Comparison of ENCODE assay signal across 1 cellular context in the genomic region with DNA sequence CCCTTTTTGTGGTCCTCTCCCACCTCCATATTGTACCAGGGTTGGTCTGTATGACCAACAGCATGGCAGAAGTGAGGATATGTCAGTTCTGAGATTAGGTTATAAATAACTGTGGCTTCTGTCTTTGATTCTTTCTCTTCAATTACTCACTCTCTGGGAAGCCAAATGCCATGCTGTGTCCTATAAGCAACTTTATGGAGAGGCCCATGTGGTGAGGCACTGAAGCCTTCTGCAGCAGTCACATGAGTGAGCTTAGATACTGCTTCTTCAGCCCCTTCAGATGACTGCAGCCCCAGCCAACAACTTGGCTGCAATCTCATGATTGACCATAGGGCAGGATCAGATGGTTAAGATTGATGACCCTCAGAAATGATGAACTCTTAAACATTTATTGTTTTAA.
TF ChIP-seq lines count a peak whose summit lies in the region.

No MANE protein-coding gene starts in this region.

TF ChIP-seq in K562, 482 proteins besides CTCF, POLR2A, EP300 and RAD21 (continued from another document):
- TF ChIP-seq, protein P1, sequence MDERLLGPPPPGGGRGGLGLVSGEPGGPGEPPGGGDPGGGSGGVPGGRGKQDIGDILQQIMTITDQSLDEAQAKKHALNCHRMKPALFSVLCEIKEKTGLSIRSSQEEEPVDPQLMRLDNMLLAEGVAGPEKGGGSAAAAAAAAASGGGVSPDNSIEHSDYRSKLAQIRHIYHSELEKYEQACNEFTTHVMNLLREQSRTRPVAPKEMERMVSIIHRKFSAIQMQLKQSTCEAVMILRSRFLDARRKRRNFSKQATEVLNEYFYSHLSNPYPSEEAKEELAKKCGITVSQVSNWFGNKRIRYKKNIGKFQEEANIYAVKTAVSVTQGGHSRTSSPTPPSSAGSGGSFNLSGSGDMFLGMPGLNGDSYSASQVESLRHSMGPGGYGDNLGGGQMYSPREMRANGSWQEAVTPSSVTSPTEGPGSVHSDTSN (CRISPR knock-in tag; IDR thresholded peaks at IDR 0.05; ENCODE audit: low read depth), result no peak
- TF ChIP-seq, protein P1 (tag; conservative IDR thresholded peaks at IDR 0.05; ENCODE audit: low read depth), result 0 out of 2 replicates have a peak, but pooled peaks have one; percentile 15
